Comparison of ENCODE assay signal across 26 cellular contexts in the genomic region with DNA sequence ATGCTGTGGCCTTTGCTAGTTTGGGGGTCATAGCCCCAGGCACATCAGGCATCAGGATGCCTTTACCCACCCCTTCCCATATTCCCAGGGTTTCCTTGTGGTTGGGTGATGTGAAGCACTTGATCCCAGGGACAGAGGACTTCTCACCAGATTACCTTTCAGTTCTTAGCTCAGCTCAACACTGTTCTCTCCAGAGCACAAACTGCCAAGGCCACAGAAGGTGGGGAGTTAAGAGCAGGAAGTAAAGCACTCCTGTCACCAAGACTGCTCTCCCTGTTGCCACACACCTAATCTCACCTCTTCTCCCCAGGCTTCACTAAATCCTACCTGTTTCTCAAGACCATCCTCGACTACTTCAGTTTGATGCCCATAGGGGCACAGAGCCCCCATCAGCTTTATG. TPM values are rescaled to one million over a fixed set of nuclear protein-coding genes. Genes with fewer than 3 reads are reported as not detected.
"Had no signal": no experiment of that assay in that cellular context is flagged by ENCODE, and none has a peak within 500 bp of the region (broad histone marks: within the 10 kb centered on the region; RNA-seq: fewer than 3 reads in every experiment).

No MANE protein-coding gene starts in this region.

- H3K27me3 ChIP-seq: Peyer's patch had no signal

- H3K27ac ChIP-seq: Peyer's patch, RWPE1 had no signal

- ATAC-seq: activated CD8-positive, alpha-beta T cell treated with anti-CD3 and anti-CD28 coated beads, Interleukin-2, amount 10 ng/mL, durations not matched to agents 7 days and 5 days; T-helper 17 cell; WTC11 had no signal

- DNase-seq: activated CD4-positive, alpha-beta T cell treated with anti-CD3 and anti-CD28 coated beads for 48 hours; activated CD4-positive, alpha-beta T cell treated with anti-CD3 and anti-CD28 coated beads, Interleukin-2, amount 50 U/mL, for 4 hours; activated CD4-positive, CD25-positive, alpha-beta regulatory T cell treated with anti-CD3 and anti-CD28 coated beads, Interleukin-2, amount 50 U/mL, for 72 hours; activated CD8-positive, alpha-beta memory T cell treated with anti-CD3 and anti-CD28 coated beads, Interleukin-2, amount 50 U/mL, for 48 hours; activated CD8-positive, alpha-beta T cell treated with anti-CD3 and anti-CD28 coated beads, Interleukin-2, amount 10 ng/mL, durations not matched to agents 7 days and 5 days; activated naive CD4-positive, alpha-beta T cell; activated T-cell treated with anti-CD3 and anti-CD28 coated beads, Interleukin-2, amount 50 U/mL, for 1 hour; amygdala; Kasumi-1; KBM-7; NCI-H1048; NCI-H1417; NCI-H1694; NCI-H2029; NCI-H2107; NCI-H2171 treated with DMSO at 0.1 percent for 48 hours; NCI-H345; NCI-H510A treated with DMSO at 0.1 percent for 48 hours; NCI-H69; NK-92 treated with Interleukin-12 subunit alpha and Interleukin-12 subunit beta, amount 100 ng/mL, for 24 hours; Peyer's patch; SHP77 treated with DMSO at 0.1 percent for 48 hours; T-helper 17 cell; T-helper 9 cell had no signal

- H3K4me3 ChIP-seq: Peyer's patch had no signal

- H3K36me3 ChIP-seq: Peyer's patch had no signal

- H3K4me1 ChIP-seq: Peyer's patch had no signal

RNA-seq across cellular contexts. Expression of a gene that starts 25.9 kb away (rescaled TPM):
- total RNA-seq: activated CD8-positive, alpha-beta T cell treated with anti-CD3 and anti-CD28 coated beads, Interleukin-2, amount 10 ng/mL, durations not matched to agents 7 days and 5 days; T-helper 17 cell had no signal
